Comparison of ENCODE assay signal across 15 cellular contexts in genomic region chr10:73359492-73359891, GRCh38. TPM values are rescaled to one million over a fixed set of nuclear protein-coding genes. Genes with fewer than 3 reads are reported as not detected.
DNase-seq lines count a peak whose midpoint lies in the region; ATAC-seq, FAIRE-seq and TF ChIP-seq lines count a peak whose summit lies in the region.
"Had no signal": no experiment of that assay in that cellular context is flagged by ENCODE, and none has a peak within 500 bp of the region (broad histone marks: within the 10 kb centered on the region; RNA-seq: fewer than 3 reads in every experiment).

No MANE protein-coding gene starts in this region.

- peak overlapping the region; percentile 90 for H2AFZ ChIP-seq in GM23248
- no peak overlapping the region for H2AFZ ChIP-seq in K562 (ENCODE audit: low read depth, low read length)
- peak overlapping the region; percentile 61 for H2AFZ ChIP-seq in osteoblast (ENCODE audit: low read length)

- POLR2A ChIA-PET in K562 (lab: Yijun Ruan, JAX) = no interaction called here

- no peak for TF ChIP-seq CTCF in K562 (IDR thresholded peaks at IDR 0.05 in 2 of 3, conservative IDR thresholded peaks at IDR 0.05 in 1 of 3; ENCODE audit: insufficient read depth in 2 of 3, low read depth in 1 of 3, low read length in 3 of 3)
- no peak for TF ChIP-seq CTCF in osteoblast (IDR thresholded peaks at IDR 0.05; ENCODE audit: extremely low read depth, low read depth, low read length)

- no peaks in the 10 kb centered on the region for H3K9me1 ChIP-seq in K562 (ENCODE audit: control insufficient read depth, insufficient read depth, low read length)

- CTCF ChIA-PET in K562 (lab: Yijun Ruan, JAX; ENCODE audit: low intra/inter-chr PET ratio) = no interaction called here

- H3K4me3 ChIP-seq in GM23248 (peak overlapping the region; percentile 84), K562 (no peak overlapping the region), osteoblast (ENCODE audit: insufficient read depth, low read length) (peak overlapping the region; percentile 77)

- H3K4me2 ChIP-seq in GM23248 (ENCODE audit: unreplicated experiment) = peak overlapping the region; percentile 88
- H3K4me2 ChIP-seq in K562 (ENCODE audit: insufficient read depth, low read length) = no peak overlapping the region
- peak overlapping the region; percentile 91 for H3K4me2 ChIP-seq in osteoblast (ENCODE audit: insufficient read depth, low read length)

- DNase-seq in GM23248 (peak; percentile 16), NCI-H1105 (lab: John Stamatoyannopoulos, UW) (peak; percentile 4), K562 (ENCODE audit: extremely low read depth in 1 of 4, low spot score in 3 of 4) (no peak), osteoblast (ENCODE audit: insufficient read length, low spot score, missing footprints) (no peak), AG20443 (ENCODE audit: low spot score) (no peak), kidney glomerular epithelial cell (lab: John Stamatoyannopoulos, UW) (no peak), GM03348 (ENCODE audit: low spot score) (no peak)
- DNase-seq: dermis blood vessel endothelial cell; HCEC 1CT; naive thymus-derived CD4-positive, alpha-beta T cell; NCI-H2081; Peyer's patch; T-helper 9 cell had no signal

- in situ Hi-C loops in GM23248 (cut with MboI) (no loop called here), K562 (cut with MboI) (no loop called here)

- no peaks in the 10 kb centered on the region for H3K9me3 ChIP-seq in GM23248 (ENCODE audit: low read depth)
- H3K9me3 ChIP-seq in K562 (replicated peaks; ENCODE audit: control insufficient read depth, insufficient read depth, low read depth, low read length) = no peaks in the 10 kb centered on the region
- H3K9me3 ChIP-seq in osteoblast (ENCODE audit: low read depth, low read length) = no peaks in the 10 kb centered on the region
- H3K9me3 ChIP-seq: Peyer's patch had no signal

- H3K36me3 ChIP-seq in GM23248 (ENCODE audit: low read depth) (peaks cover 10% of the 10 kb centered on the region; the same call in 1 of the 2 replicates), K562 (ENCODE audit: control insufficient read depth, insufficient read depth, low read length) (peaks cover 4% of the 10 kb centered on the region; the same call in 2 of the 3 replicates), osteoblast (ENCODE audit: insufficient read depth, low read length) (no peaks in the 10 kb centered on the region)

- BruUV-seq in K562 (replicated peaks; lab: Mats Ljungman, UMichigan) = no TSS peak

- no peaks in the 10 kb centered on the region for H3K79me2 ChIP-seq in GM23248 (ENCODE audit: insufficient read depth)
- H3K79me2 ChIP-seq in K562 (ENCODE audit: control insufficient read depth, insufficient read depth, low read length) = no peaks in the 10 kb centered on the region
- H3K79me2 ChIP-seq in osteoblast (ENCODE audit: insufficient read depth, low read length) = no peaks in the 10 kb centered on the region

- intact Hi-C loops in K562 (cut with micrococcal nuclease) = no loop called here

- ATAC-seq in K562 (no peak), HG02642 (IDR thresholded peaks at IDR 0.05; ENCODE audit: poor library complexity, unreplicated experiment) (no peak)

- peaks cover 29% of the 10 kb centered on the region for H3F3A ChIP-seq in GM23248 (ENCODE audit: insufficient read depth)

- 65 to 67% methylated on average over 8 of the region's 8 CpGs for WGBS in GM23248 (ENCODE audit: low coverage in 1 of 2, low lambda C conversion rate in 2 of 2, missing lambda C conversion rate in 2 of 2), 2 experiments
- 67% methylated on average over 8 of the region's 8 CpGs for WGBS in K562 (ENCODE audit: insufficient coverage, low coverage, missing lambda C conversion rate)

- FAIRE-seq in K562 (lab: Jason Lieb, UNC) = peak; percentile 11

- peak overlapping the region; percentile 87; the same call in 1 of the 2 replicates for H3K9ac ChIP-seq in GM23248
- H3K9ac ChIP-seq in K562 (ENCODE audit: insufficient read depth in 1 of 2, low read depth in 2 of 2, low read length in 2 of 2) = no peak overlapping the region

- no peak for TF ChIP-seq POLR2A in K562 (conservative IDR thresholded peaks at IDR 0.05)

- H3K9me2 ChIP-seq in GM23248 (ENCODE audit: insufficient read depth) = no peaks in the 10 kb centered on the region

- H3K27me3 ChIP-seq in GM23248 (replicated peaks; ENCODE audit: insufficient read depth) = no peaks in the 10 kb centered on the region
- H3K27me3 ChIP-seq in K562 (ENCODE audit: control insufficient read depth in 2 of 2, insufficient read depth in 2 of 2, low read length in 2 of 2) = no peaks in the 10 kb centered on the region
- peaks cover under 1% of the 10 kb centered on the region for H3K27me3 ChIP-seq in osteoblast (ENCODE audit: insufficient read depth, low read length)
- H3K27me3 ChIP-seq: Peyer's patch, tibial nerve had no signal

- no peak for TF ChIP-seq EP300 in K562 (IDR thresholded peaks at IDR 0.05; ENCODE audit: low read length)

- H4K20me1 ChIP-seq in GM23248 (ENCODE audit: insufficient read depth) (no peaks in the 10 kb centered on the region), K562 (replicated peaks; ENCODE audit: control insufficient read depth, insufficient read depth, low read length) (no peaks in the 10 kb centered on the region), osteoblast (ENCODE audit: insufficient read depth, low read length) (no peaks in the 10 kb centered on the region)

- no peak for TF ChIP-seq RAD21 in K562 (CRISPR knock-in tag; conservative IDR thresholded peaks at IDR 0.05 in 1 of 2, IDR thresholded peaks at IDR 0.05 in 1 of 2)

- H3K27ac ChIP-seq in GM23248 = no peak overlapping the region
- no peak overlapping the region for H3K27ac ChIP-seq in K562 (ENCODE audit: extremely low read depth, low read depth, low read length)
- no peak overlapping the region for H3K27ac ChIP-seq in osteoblast (ENCODE audit: low read depth, low read length)
- H3K27ac ChIP-seq: Peyer's patch had no signal

- H3K4me1 ChIP-seq in GM23248 (ENCODE audit: insufficient read depth) (no peaks in the 10 kb centered on the region), K562 (replicated peaks in 1 of 2; ENCODE audit: control insufficient read depth in 2 of 2, insufficient read depth in 2 of 2, low read length in 2 of 2) (no peaks in the 10 kb centered on the region; a peak in 1 of 5 replicates), osteoblast (ENCODE audit: insufficient read depth, low read length) (peaks cover 12% of the 10 kb centered on the region)
- H3K4me1 ChIP-seq: Peyer's patch had no signal

TF ChIP-seq in K562, 482 proteins besides CTCF, POLR2A, EP300 and RAD21:
- no peak for TF ChIP-seq ZNF347 (CRISPR knock-in tag; IDR thresholded peaks at IDR 0.05; ENCODE audit: low read depth)
- TF ChIP-seq, protein P1, sequence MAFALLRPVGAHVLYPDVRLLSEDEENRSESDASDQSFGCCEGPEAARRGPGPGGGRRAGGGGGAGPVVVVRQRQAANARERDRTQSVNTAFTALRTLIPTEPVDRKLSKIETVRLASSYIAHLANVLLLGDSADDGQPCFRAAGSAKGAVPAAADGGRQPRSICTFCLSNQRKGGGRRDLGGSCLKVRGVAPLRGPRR (CRISPR knock-in tag; IDR thresholded peaks at IDR 0.05) = no peak
- no peak for TF ChIP-seq ZNF551 (CRISPR knock-in tag; IDR thresholded peaks at IDR 0.05)
- no peak for TF ChIP-seq FOXP1 (CRISPR knock-in tag; IDR thresholded peaks at IDR 0.05)

RNA-seq across cellular contexts. Expression of gene CFAP70, which starts 0.8 kb away (rescaled TPM):
- total RNA-seq in GM23248 (2014; rRNA removed; shearing (Covaris generic)) = 0.38 and 0.43 TPM in 2 replicates
- 0.61 and 0.65 TPM in 2 replicates for polyA plus RNA-seq in GM23248 (2016; fragmentation: Nextera tagmentation; extraction: Ambion mirVana)
- total RNA-seq in K562 (2011; cell fraction: chromatin; rRNA removed; ENCODE audit: low replicate concordance) = 1.5 and 4.2 TPM in 2 replicates
- 0.83 and 1.2 TPM in 2 replicates for total RNA-seq in K562 (2011; cell fraction: nucleolus; rRNA removed)
- 1.4 and 1.7 TPM in 2 replicates for total RNA-seq in K562 (2011; cell fraction: nucleoplasm; rRNA removed)
- total RNA-seq in K562 (2014; rRNA removed) = 0.27 and 0.45 TPM in 2 replicates
- 1.2 and 1.4 TPM in 2 replicates for total RNA-seq in K562 (2014; rRNA removed; fragmentation: Illumina TruSeq; extraction: Trizol)
- total RNA-seq in K562 (2015; rRNA removed; fragmentation: Illumina TruSeq; extraction: Trizol) = 1.4 and 1.6 TPM in 2 replicates
- total RNA-seq in K562 (2021) = 0.86 and 0.92 TPM in 2 replicates
- 0.82 and 2.2 TPM in 2 replicates for polyA plus RNA-seq in K562 (2011; rRNA removed)
- 0.09 and 0.65 TPM in 2 replicates for polyA plus RNA-seq in K562 (2011; cell fraction: cytosol; rRNA removed)
- 2.8 and 8.3 TPM in 2 replicates for polyA plus RNA-seq in K562 (2011; cell fraction: nucleus; rRNA removed)
- 1.5 and 7.8 TPM in 2 replicates for polyA plus RNA-seq in K562 (2012)
- polyA plus RNA-seq in K562 (2014; fragmentation: Illumina TruSeq; extraction: Trizol) = 0.76 and 1.6 TPM in 2 replicates
- under 1 TPM; 0.52 to 0.60 TPM for polyA plus RNA-seq in K562 (2014; fragmentation: Nextera tagmentation; extraction: Ambion mirVana)
- 1.1 and 1.3 TPM in 2 replicates for polyA plus RNA-seq in K562 (2014; rRNA removed)
- 0.42 and 2.0 TPM in 2 replicates for polyA minus RNA-seq in K562 (2011; rRNA and poly(A)+ RNA removed)
- polyA minus RNA-seq in K562 (2011; cell fraction: cytosol; rRNA and poly(A)+ RNA removed) = 0.27 and 0.48 TPM in 2 replicates
- polyA minus RNA-seq in K562 (2011; cell fraction: nucleus; rRNA and poly(A)+ RNA removed) = 0.54 and 2.4 TPM in 2 replicates
- 1.1 and 1.2 TPM in 2 replicates for total RNA-seq in osteoblast

RNA-seq across cellular contexts. Expression of gene ANXA7, which starts 54.4 kb away (rescaled TPM):
- total RNA-seq in GM23248 (2014; rRNA removed; shearing (Covaris generic)) = 118 and 152 TPM in 2 replicates
- polyA plus RNA-seq in GM23248 (2016; fragmentation: Nextera tagmentation; extraction: Ambion mirVana) = 167 and 178 TPM in 2 replicates
- total RNA-seq in K562 (2011; cell fraction: chromatin; rRNA removed; ENCODE audit: low replicate concordance) = 64.3 and 71.3 TPM in 2 replicates
- 44.9 and 47.4 TPM in 2 replicates for total RNA-seq in K562 (2011; cell fraction: nucleolus; rRNA removed)
- total RNA-seq in K562 (2011; cell fraction: nucleoplasm; rRNA removed) = 53.4 and 64.1 TPM in 2 replicates
- total RNA-seq in K562 (2014; rRNA removed) = 79.8 and 81.6 TPM in 2 replicates
- 137 and 145 TPM in 2 replicates for total RNA-seq in K562 (2014; rRNA removed; fragmentation: Illumina TruSeq; extraction: Trizol)
- 109 and 118 TPM in 2 replicates for total RNA-seq in K562 (2015; rRNA removed; fragmentation: Illumina TruSeq; extraction: Trizol)
- total RNA-seq in K562 (2021) = 157 and 158 TPM in 2 replicates
- 130 TPM in 2 replicates for polyA plus RNA-seq in K562 (2011; rRNA removed)
- 86.8 and 107 TPM in 2 replicates for polyA plus RNA-seq in K562 (2011; cell fraction: cytosol; rRNA removed)
- polyA plus RNA-seq in K562 (2011; cell fraction: nucleus; rRNA removed) = 61.5 and 74.3 TPM in 2 replicates
- 113 and 129 TPM in 2 replicates for polyA plus RNA-seq in K562 (2012)
- polyA plus RNA-seq in K562 (2014; fragmentation: Illumina TruSeq; extraction: Trizol) = 133 and 150 TPM in 2 replicates
- 100 to 1,000 TPM in 1 of 2 experiments, 10 to 100 TPM in 1; 86.4 to 122 TPM for polyA plus RNA-seq in K562 (2014; fragmentation: Nextera tagmentation; extraction: Ambion mirVana)
- polyA plus RNA-seq in K562 (2014; rRNA removed) = 97.1 and 107 TPM in 2 replicates
- polyA minus RNA-seq in K562 (2011; rRNA and poly(A)+ RNA removed) = 122 and 135 TPM in 2 replicates
- 65.9 and 97.0 TPM in 2 replicates for polyA minus RNA-seq in K562 (2011; cell fraction: cytosol; rRNA and poly(A)+ RNA removed)
- polyA minus RNA-seq in K562 (2011; cell fraction: nucleus; rRNA and poly(A)+ RNA removed) = 29.2 and 41.3 TPM in 2 replicates
- total RNA-seq in osteoblast = 143 and 158 TPM in 2 replicates

Comparison
In these comparisons a context has a peak if more than half of its experiments do, and no peak if none do; other contexts are left out.
1. DNase-seq: peak in GM23248 (single experiment) and NCI-H1105 (single experiment); none in K562 (0 of 4), osteoblast (single experiment), AG20443 (single experiment), kidney glomerular epithelial cell (single experiment) and GM03348 (single experiment).